ENCODE assay signal across 22 cellular contexts in the genomic region with DNA sequence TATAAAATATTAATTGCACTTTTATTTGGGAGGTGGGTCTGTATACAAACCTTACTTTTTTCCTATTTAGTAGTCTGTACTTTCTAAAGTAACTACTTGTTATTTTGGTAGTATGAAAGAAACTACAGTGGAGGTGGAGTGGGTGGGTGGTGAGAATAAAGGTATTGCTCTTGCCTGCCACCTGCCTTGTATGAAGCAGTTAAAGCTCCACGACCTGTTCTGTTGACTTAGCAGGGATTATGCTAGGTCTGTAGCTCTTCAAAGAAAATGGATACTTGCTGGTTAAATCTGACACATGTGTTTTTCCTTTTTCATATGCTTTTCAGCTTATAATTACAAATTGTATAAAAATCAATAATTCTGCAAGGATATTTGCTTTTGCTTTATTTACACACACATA.
DNase-seq lines count a peak whose midpoint lies in the region; ATAC-seq, FAIRE-seq and TF ChIP-seq lines count a peak whose summit lies in the region.
"Had no signal": no experiment of that assay in that cellular context is flagged by ENCODE, and none has a peak within 500 bp of the region (broad histone marks: within the 10 kb centered on the region; RNA-seq: fewer than 3 reads in every experiment).

No MANE protein-coding gene starts in this region.

- no peaks in the 10 kb centered on the region for H3K4me1 ChIP-seq in small intestine (ENCODE audit: control insufficient read depth in 2 of 2, insufficient read depth in 1 of 2, low read depth in 1 of 2, low read length in 1 of 2)
- no peaks in the 10 kb centered on the region for H3K4me1 ChIP-seq in SK-N-SH (ENCODE audit: control insufficient read depth in 1 of 2, insufficient read depth in 2 of 2, low read depth in 1 of 2, low read length in 1 of 2)
- H3K4me1 ChIP-seq: adrenal gland, thyroid gland had no signal

- H3K27me3 ChIP-seq in small intestine (ENCODE audit: control insufficient read depth in 2 of 2, insufficient read depth in 2 of 2, low read length in 2 of 2) (no peaks in the 10 kb centered on the region), SK-N-SH (ENCODE audit: insufficient read depth) (no peaks in the 10 kb centered on the region; the same call in 1 of the 2 replicates)
- H3K27me3 ChIP-seq: adrenal gland, thyroid gland had no signal

- no peaks in the 10 kb centered on the region for H4K20me1 ChIP-seq in SK-N-SH (ENCODE audit: insufficient read depth)

- POLR2A ChIA-PET in SK-N-SH (lab: Yijun Ruan, JAX) = no interaction called here

- H2AFZ ChIP-seq in SK-N-SH (ENCODE audit: low read depth) = no peak overlapping the region

- H3K9me3 ChIP-seq in small intestine (ENCODE audit: control insufficient read depth, low read depth) (no peaks in the 10 kb centered on the region), SK-N-SH (no peaks in the 10 kb centered on the region)
- H3K9me3 ChIP-seq: adrenal gland, thyroid gland had no signal

- DNase-seq in NCI-H1417 (lab: John Stamatoyannopoulos, UW) (peak in 2 of 3 experiments; percentile 15 to 49), NCI-H1417 treated with DMSO at 0.1 percent for 48 hours (lab: John Stamatoyannopoulos, UW) (no peak), NCI-H2196 (lab: John Stamatoyannopoulos, UW; ENCODE audit: unreplicated experiment) (peak; percentile 6), SHP77 treated with DMSO at 0.1 percent for 48 hours (lab: John Stamatoyannopoulos, UW) (peak; percentile 14), small intestine (peak; percentile 5), SK-N-SH (no peak)
- DNase-seq in effector CD4-positive, alpha-beta T cell = no peak
- DNase-seq: activated CD4-positive, alpha-beta T cell treated with anti-CD3 and anti-CD28 coated beads for 1 hour; activated CD8-positive, alpha-beta T cell treated with anti-CD3 and anti-CD28 coated beads, Interleukin-2, amount 10 ng/mL, durations not matched to agents 7 days and 5 days; activated naive CD4-positive, alpha-beta T cell; adrenal gland; NCI-H524 treated with DMSO at 0.1 percent for 48 hours; OCI-M1; stimulated activated CD4-positive, alpha-beta T cell treated with anti-CD3 and anti-CD28 coated beads, Interleukin-4, amount 100 ng/mL, for 24 hours; stimulated activated naive CD4-positive, alpha-beta T cell treated with Interleukin-2 at 50 U/mL for 16 hours; SW 1271; thyroid gland had no signal

- H3K4me3 ChIP-seq in small intestine (ENCODE audit: low read depth in 1 of 2, low read length in 2 of 2) (no peak overlapping the region), SK-N-SH (ENCODE audit: low read depth in 2 of 2, low read length in 1 of 2) (no peak overlapping the region)
- H3K4me3 ChIP-seq: adrenal gland, thyroid gland had no signal

- no peak overlapping the region for H3K4me2 ChIP-seq in SK-N-SH
- H3K4me2 ChIP-seq: KMS-11 had no signal

- WGBS in small intestine, 3 donors = 7 to 38% (median 21%) methylated on average over 1 of the region's 1 CpG
- 5% methylated on average over 1 of the region's 1 CpG for WGBS in SK-N-SH (ENCODE audit: low lambda C conversion rate)

- no peaks in the 10 kb centered on the region for H3F3A ChIP-seq in SK-N-SH (replicated peaks; ENCODE audit: insufficient read depth)

- no peak overlapping the region for H3K9ac ChIP-seq in SK-N-SH
- H3K9ac ChIP-seq: KMS-11 had no signal

- H3K27ac ChIP-seq in small intestine (ENCODE audit: low read depth in 1 of 2, low read length in 1 of 2) (no peak overlapping the region), SK-N-SH (ENCODE audit: low read depth in 2 of 2, low read length in 1 of 2) (no peak overlapping the region)
- H3K27ac ChIP-seq: adrenal gland, KMS-11, thyroid gland had no signal

- TF ChIP-seq EP300 in SK-N-SH (IDR thresholded peaks at IDR 0.05; ENCODE audit: borderline replicate concordance in 1 of 2, low read depth in 1 of 2, low read length in 1 of 2) = no peak

- H3K79me2 ChIP-seq in SK-N-SH (ENCODE audit: insufficient read depth) = no peaks in the 10 kb centered on the region

- ATAC-seq in GM19452 (IDR thresholded peaks at IDR 0.05; ENCODE audit: unreplicated experiment) = no peak
- ATAC-seq: activated CD8-positive, alpha-beta T cell treated with anti-CD3 and anti-CD28 coated beads, Interleukin-2, amount 10 ng/mL, durations not matched to agents 7 days and 5 days had no signal

- CTCF ChIA-PET in SK-N-SH (lab: Yijun Ruan, JAX) = no interaction called here

- TF ChIP-seq CTCF in SK-N-SH (IDR thresholded peaks at IDR 0.05) = no peak

- H3K36me3 ChIP-seq in small intestine (ENCODE audit: control insufficient read depth in 2 of 2, insufficient read depth in 2 of 2, low read length in 2 of 2) (no peaks in the 10 kb centered on the region), SK-N-SH (replicated peaks in 1 of 2; ENCODE audit: control insufficient read depth in 1 of 2, insufficient read depth in 2 of 2, low read length in 1 of 2) (no peaks in the 10 kb centered on the region)
- H3K36me3 ChIP-seq: adrenal gland, thyroid gland had no signal

- TF ChIP-seq RAD21 in SK-N-SH (IDR thresholded peaks at IDR 0.05; ENCODE audit: low read length) = no peak

- no peak for FAIRE-seq in small intestine (lab: Jason Lieb, UNC)
- FAIRE-seq: A204.1, colon, keratinocyte had no signal

- no peaks in the 10 kb centered on the region for H3K9me2 ChIP-seq in SK-N-SH

TF ChIP-seq in SK-N-SH, 30 proteins besides CTCF, POLR2A, EP300 and RAD21:
- TF ChIP-seq FOXM1 (IDR thresholded peaks at IDR 0.05; ENCODE audit: low read depth) = no peak
- TF ChIP-seq, protein P1, sequence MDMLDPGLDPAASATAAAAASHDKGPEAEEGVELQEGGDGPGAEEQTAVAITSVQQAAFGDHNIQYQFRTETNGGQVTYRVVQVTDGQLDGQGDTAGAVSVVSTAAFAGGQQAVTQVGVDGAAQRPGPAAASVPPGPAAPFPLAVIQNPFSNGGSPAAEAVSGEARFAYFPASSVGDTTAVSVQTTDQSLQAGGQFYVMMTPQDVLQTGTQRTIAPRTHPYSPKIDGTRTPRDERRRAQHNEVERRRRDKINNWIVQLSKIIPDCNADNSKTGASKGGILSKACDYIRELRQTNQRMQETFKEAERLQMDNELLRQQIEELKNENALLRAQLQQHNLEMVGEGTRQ (IDR thresholded peaks at IDR 0.05; ENCODE audit: borderline replicate concordance, low read depth, low read length) = no peak
- TF ChIP-seq RXRA (IDR thresholded peaks at IDR 0.05; ENCODE audit: borderline replicate concordance, low read depth) = no peak
- TF ChIP-seq TEAD4 (IDR thresholded peaks at IDR 0.05; ENCODE audit: borderline replicate concordance, insufficient read depth) = no peak
- TF ChIP-seq GABPA (IDR thresholded peaks at IDR 0.05; ENCODE audit: low read depth) = no peak

Comparison
In these comparisons a context has a peak if more than half of its experiments do, and no peak if none do; other contexts are left out.
1. DNase-seq: peak in NCI-H1417 (2 of 3), NCI-H2196 (single experiment), SHP77 treated with DMSO at 0.1 percent for 48 hours (single experiment) and small intestine (single experiment); none in NCI-H1417 treated with DMSO at 0.1 percent for 48 hours (single experiment), effector CD4-positive, alpha-beta T cell (single experiment) and SK-N-SH (single experiment).